Comparison of ENCODE assay signal across 8 cellular contexts in genomic region chr11:76380161-76380976, GRCh38. TPM values are rescaled to one million over a fixed set of nuclear protein-coding genes. Genes with fewer than 3 reads are reported as not detected.
DNase-seq lines count a peak whose midpoint lies in the region; ATAC-seq lines count a peak whose summit lies in the region.

No MANE protein-coding gene starts in this region.

- H3K36me3 Mint-ChIP-seq in activated CD4-positive, alpha-beta memory T cell treated with anti-CD3 and anti-CD28 coated beads for 36 hours: peaks cover 4% of the 10 kb centered on the region

- H3K4me1 Mint-ChIP-seq in activated CD4-positive, alpha-beta memory T cell treated with anti-CD3 and anti-CD28 coated beads for 36 hours (ENCODE audit: low read depth): peaks cover 61% of the 10 kb centered on the region

- H3K36me3 ChIP-seq in endocrine pancreas (ENCODE audit: control insufficient read depth, insufficient read depth, low read length) (no peaks in the 10 kb centered on the region), mucosa of rectum (ENCODE audit: control insufficient read depth in 2 of 2, insufficient read depth in 2 of 2, low read length in 2 of 2) (no peaks in the 10 kb centered on the region)

- H3K4me3 ChIP-seq in endocrine pancreas (ENCODE audit: control insufficient read depth, insufficient read depth, low read length): peak overlapping the region; percentile 87
- H3K4me3 ChIP-seq in mucosa of rectum (ENCODE audit: low read length in 2 of 2): peak overlapping the region; percentile 82 to 94

- peak overlapping the region; percentile 85 for H3K4me3 Mint-ChIP-seq in activated CD4-positive, alpha-beta memory T cell treated with anti-CD3 and anti-CD28 coated beads for 36 hours

- H3K9me3 ChIP-seq in endocrine pancreas (ENCODE audit: control insufficient read depth, low read length) (no peaks in the 10 kb centered on the region), mucosa of rectum (ENCODE audit: control insufficient read depth in 2 of 2, low read length in 2 of 2) (no peaks in the 10 kb centered on the region)

- no peaks in the 10 kb centered on the region for H3K27me3 Mint-ChIP-seq in activated CD4-positive, alpha-beta memory T cell treated with anti-CD3 and anti-CD28 coated beads for 36 hours

- POLR2A ChIA-PET in activated CD4-positive, alpha-beta memory T cell treated with anti-CD3 and anti-CD28 coated beads for 36 hours (lab: Charles Lee): interaction anchor here (0.8 to 1.1 kb wide), 3 partner anchors 18 to 145 kb away, joined by 4 to 5 read pairs (median 4); no protein-coding TSS in a partner anchor

- peak overlapping the region; percentile 89 for H3K27ac Mint-ChIP-seq in activated CD4-positive, alpha-beta memory T cell treated with anti-CD3 and anti-CD28 coated beads for 36 hours

- H3K27me3 ChIP-seq in endocrine pancreas (ENCODE audit: control insufficient read depth, insufficient read depth, low read length) (no peaks in the 10 kb centered on the region), mucosa of rectum (ENCODE audit: control insufficient read depth in 2 of 2, insufficient read depth in 2 of 2, low read length in 2 of 2) (no peaks in the 10 kb centered on the region)

- in situ Hi-C loops in KBM-7 (cut with MboI; ENCODE audit: low pct_unique_long_range_greater_than_20kb, low sequenced_read_pairs): no loop called here

- intact Hi-C loops in activated CD4-positive, alpha-beta memory T cell treated with anti-CD3 and anti-CD28 coated beads for 36 hours (cut with micrococcal nuclease): loop anchor here (1.0 to 5.0 kb wide), 3 partner anchors 9 to 143 kb away; no protein-coding TSS in a partner anchor

- DNase-seq in CMK (ENCODE audit: low read depth) (peak; percentile 49), KBM-7 (peak; percentile 36), T1000 (lab: John Stamatoyannopoulos, UW) (no peak)
- DNase-seq in activated CD4-positive, alpha-beta memory T cell treated with anti-CD3 and anti-CD28 coated beads for 36 hours: peak; percentile 84
- DNase-seq in stimulated activated CD8-positive, alpha-beta memory T cell treated with anti-CD3 and anti-CD28 coated beads, Interleukin-7, amount 100 ng/mL, for 1 hour (ENCODE audit: low read depth in 2 of 2): peak; percentile 11 to 19

- peak; percentile 27 for ATAC-seq in GM21447 (IDR thresholded peaks at IDR 0.05; ENCODE audit: unreplicated experiment)

- H3K27ac ChIP-seq in mucosa of rectum (ENCODE audit: low read depth in 2 of 2, low read length in 2 of 2): peak overlapping the region; percentile 56 to 78

- peaks cover 7% of the 10 kb centered on the region for H3K4me1 ChIP-seq in endocrine pancreas (ENCODE audit: control insufficient read depth, insufficient read depth, low read length)
- H3K4me1 ChIP-seq in mucosa of rectum (ENCODE audit: control insufficient read depth in 2 of 2, insufficient read depth in 2 of 2, low read length in 2 of 2): peaks cover 29 to 36% of the 10 kb centered on the region in 2 donors

- H3K9ac ChIP-seq in endocrine pancreas (ENCODE audit: control insufficient read depth, insufficient read depth, low read length) (peak overlapping the region; percentile 83), mucosa of rectum (ENCODE audit: low read depth in 1 of 2, low read length in 2 of 2) (peak overlapping the region; percentile 42 to 77)

- H3K9me3 Mint-ChIP-seq in activated CD4-positive, alpha-beta memory T cell treated with anti-CD3 and anti-CD28 coated beads for 36 hours: no peaks in the 10 kb centered on the region

- CTCF ChIA-PET in activated CD4-positive, alpha-beta memory T cell treated with anti-CD3 and anti-CD28 coated beads for 36 hours (lab: Charles Lee): interaction anchor here (0.8 kb wide), 1 partner anchor 172 kb away, joined by 3 read pairs; no protein-coding TSS in a partner anchor

RNA-seq across cellular contexts. Expression of gene THAP12, which starts 0.6 kb away (rescaled TPM):
- 10 to 100 TPM; 46.2 to 49.2 TPM for total RNA-seq in activated CD4-positive, alpha-beta memory T cell treated with anti-CD3 and anti-CD28 coated beads for 36 hours

RNA-seq across cellular contexts. Expression of gene GVQW3, which starts 0.8 kb away (rescaled TPM):
- total RNA-seq in activated CD4-positive, alpha-beta memory T cell treated with anti-CD3 and anti-CD28 coated beads for 36 hours: 1 to 10 TPM; 2.3 to 3.3 TPM
